16 cellular contexts compared by ENCODE assay signal in the genomic region with DNA sequence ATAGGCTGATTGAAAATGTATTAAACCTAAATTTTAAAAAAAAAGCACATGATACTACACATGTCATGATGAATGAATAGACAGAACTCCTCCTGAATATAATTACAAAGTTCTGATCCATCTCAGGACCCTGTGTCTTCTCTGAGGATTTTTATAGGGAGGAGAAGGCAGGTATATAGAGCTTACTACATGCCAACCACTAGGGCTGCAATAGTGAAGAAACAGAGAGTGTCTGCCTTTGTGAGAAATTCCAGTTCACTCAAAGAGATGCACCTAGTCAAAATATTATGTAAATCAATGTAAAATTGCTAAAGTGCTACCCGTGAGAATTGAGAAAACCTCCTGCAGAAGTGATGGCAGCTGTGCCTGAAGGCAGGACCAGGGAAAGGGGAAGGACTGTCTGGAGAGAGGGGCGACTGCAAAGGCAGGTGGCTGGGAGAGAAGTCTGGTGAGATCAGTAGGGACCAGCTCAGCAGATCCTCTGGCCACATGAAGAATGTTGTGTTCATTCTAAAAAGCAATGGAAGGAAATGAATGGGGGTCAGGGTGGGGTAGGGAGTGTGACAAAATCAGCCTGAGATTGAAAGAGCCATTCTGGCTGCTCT. TPM values are rescaled to one million over a fixed set of nuclear protein-coding genes. Genes with fewer than 3 reads are reported as not detected.
DNase-seq lines count a peak whose midpoint lies in the region; ATAC-seq, FAIRE-seq and TF ChIP-seq lines count a peak whose summit lies in the region.
"Had no signal": no experiment of that assay in that cellular context is flagged by ENCODE, and none has a peak within 500 bp of the region (broad histone marks: within the 10 kb centered on the region; RNA-seq: fewer than 3 reads in every experiment).

No MANE protein-coding gene starts in this region.

- no peak for FAIRE-seq in K562 (lab: Jason Lieb, UNC)
- FAIRE-seq: H1 had no signal

- TF ChIP-seq CTCF in Loucy (conservative IDR thresholded peaks at IDR 0.05; ENCODE audit: low read length) = 0 out of 2 replicates have a peak, but pooled peaks have one; percentile 10
- no peak for TF ChIP-seq CTCF in K562 (IDR thresholded peaks at IDR 0.05 in 2 of 3, conservative IDR thresholded peaks at IDR 0.05 in 1 of 3; ENCODE audit: insufficient read depth in 2 of 3, low read depth in 1 of 3, low read length in 3 of 3)
- no peak for TF ChIP-seq CTCF in lower lobe of right lung (IDR thresholded peaks at IDR 0.05)
- TF ChIP-seq CTCF in Peyer's patch (IDR thresholded peaks at IDR 0.05) = no peak

- no peak overlapping the region for H3K9ac ChIP-seq in Loucy (ENCODE audit: low read depth, low read length, poor library complexity, severe bottlenecking)
- no peak overlapping the region for H3K9ac ChIP-seq in K562 (ENCODE audit: insufficient read depth in 1 of 2, low read depth in 2 of 2, low read length in 2 of 2)

- H3K27me3 ChIP-seq in Loucy (ENCODE audit: insufficient read depth, low read length, poor library complexity, severe bottlenecking) = no peaks in the 10 kb centered on the region
- no peaks in the 10 kb centered on the region for H3K27me3 ChIP-seq in K562 (ENCODE audit: control insufficient read depth in 2 of 2, insufficient read depth in 2 of 2, low read length in 2 of 2)
- no peaks in the 10 kb centered on the region for H3K27me3 ChIP-seq in lower lobe of right lung (ENCODE audit: low read depth)
- H3K27me3 ChIP-seq in thymus (ENCODE audit: control insufficient read depth, insufficient read depth) = no peaks in the 10 kb centered on the region
- no peaks in the 10 kb centered on the region for H3K27me3 ChIP-seq in Peyer's patch

- BruUV-seq in K562 (replicated peaks; lab: Mats Ljungman, UMichigan) = no TSS peak

- intact Hi-C loops in K562 (cut with micrococcal nuclease) = no loop called here
- intact Hi-C loops in lower lobe of right lung (cut with DNase I) = no loop called here

- TF ChIP-seq RAD21 in K562 (CRISPR knock-in tag; conservative IDR thresholded peaks at IDR 0.05 in 1 of 2, IDR thresholded peaks at IDR 0.05 in 1 of 2) = no peak

- CTCF ChIA-PET in K562 (lab: Yijun Ruan, JAX; ENCODE audit: low intra/inter-chr PET ratio) = no interaction called here

- H3K4me3 ChIP-seq in Loucy (ENCODE audit: low read length, poor library complexity, severe bottlenecking) (no peak overlapping the region), K562 (no peak overlapping the region), lower lobe of right lung (no peak overlapping the region), thymus (ENCODE audit: low read length) (no peak overlapping the region), Peyer's patch (no peak overlapping the region)
- H3K4me3 ChIP-seq: lung had no signal

- no peaks in the 10 kb centered on the region for H4K20me1 ChIP-seq in Loucy (ENCODE audit: insufficient read depth, low read length, poor library complexity, severe bottlenecking)
- H4K20me1 ChIP-seq in K562 (replicated peaks; ENCODE audit: control insufficient read depth, insufficient read depth, low read length) = no peaks in the 10 kb centered on the region; the same call in 1 of the 2 replicates

- TF ChIP-seq EP300 in K562 (IDR thresholded peaks at IDR 0.05; ENCODE audit: low read length) = no peak

- H3K4me1 ChIP-seq in Loucy (ENCODE audit: insufficient read depth, low read length, poor library complexity, severe bottlenecking) (no peaks in the 10 kb centered on the region), K562 (replicated peaks in 1 of 2; ENCODE audit: control insufficient read depth in 2 of 2, insufficient read depth in 2 of 2, low read length in 2 of 2) (no peaks in the 10 kb centered on the region), lower lobe of right lung (peaks cover 17% of the 10 kb centered on the region), thymus (ENCODE audit: control insufficient read depth, insufficient read depth, low read length) (no peaks in the 10 kb centered on the region), Peyer's patch (no peaks in the 10 kb centered on the region)

- in situ Hi-C loops in K562 (cut with MboI) = no loop called here

- H3K36me3 ChIP-seq in Loucy (ENCODE audit: insufficient read depth, low read length) (no peaks in the 10 kb centered on the region; the same call in 1 of the 2 replicates), K562 (ENCODE audit: control insufficient read depth, insufficient read depth, low read length) (peaks cover 12% of the 10 kb centered on the region; the same call in 2 of the 3 replicates), lower lobe of right lung (peaks cover 43% of the 10 kb centered on the region), thymus (ENCODE audit: control insufficient read depth, insufficient read depth) (peaks cover 7% of the 10 kb centered on the region), Peyer's patch (peaks cover 0 to 38% (median 0%) of the 10 kb centered on the region in 3 donors)

- no peaks in the 10 kb centered on the region for H3K9me1 ChIP-seq in K562 (ENCODE audit: control insufficient read depth, insufficient read depth, low read length)

- H3K27ac ChIP-seq in K562 (ENCODE audit: extremely low read depth, low read depth, low read length) (no peak overlapping the region), lower lobe of right lung (peak overlapping the region; percentile 43), thymus (ENCODE audit: low read depth) (peak overlapping the region; percentile 31), Peyer's patch (no peak overlapping the region)

- POLR2A ChIA-PET in K562 (lab: Yijun Ruan, JAX) = interaction anchor here (1.2 kb wide), 1 partner anchor 18 kb away, joined by 3 read pairs; no protein-coding TSS in a partner anchor

- no peaks in the 10 kb centered on the region for H3K9me2 ChIP-seq in Loucy (replicated peaks; ENCODE audit: low read depth, low read length)

- peak; percentile 48; the same call in 2 of the 3 replicates for ATAC-seq in K562
- ATAC-seq in lower lobe of right lung = no peak
- no peak for ATAC-seq in esophagus mucosa
- ATAC-seq: activated CD8-positive, alpha-beta T cell treated with anti-CD3 and anti-CD28 coated beads, Interleukin-2, amount 10 ng/mL, durations not matched to agents 7 days and 5 days had no signal

- H2AFZ ChIP-seq in Loucy (ENCODE audit: low read length) (no peak overlapping the region), K562 (ENCODE audit: low read depth, low read length) (no peak overlapping the region)

- TF ChIP-seq POLR2A in K562 (conservative IDR thresholded peaks at IDR 0.05) (no peak), Peyer's patch (IDR thresholded peaks at IDR 0.05) (no peak)

- no peaks in the 10 kb centered on the region for H3F3A ChIP-seq in Loucy (ENCODE audit: low read depth)

- H3K79me2 ChIP-seq in Loucy (ENCODE audit: insufficient read depth, low read length) = no peaks in the 10 kb centered on the region
- H3K79me2 ChIP-seq in K562 (ENCODE audit: control insufficient read depth, insufficient read depth, low read length) = no peaks in the 10 kb centered on the region

- H3K4me2 ChIP-seq in Loucy (ENCODE audit: low read depth, low read length, poor library complexity, severe bottlenecking) (no peak overlapping the region), K562 (ENCODE audit: insufficient read depth, low read length) (no peak overlapping the region)

- DNase-seq in K562 (ENCODE audit: extremely low read depth in 1 of 4, low spot score in 3 of 4) = no peak
- no peak for DNase-seq in lower lobe of right lung
- DNase-seq in NCI-H128 (lab: John Stamatoyannopoulos, UW; ENCODE audit: unreplicated experiment) = no peak
- DNase-seq in Peyer's patch = no peak
- DNase-seq in activated gamma-delta T cell (lab: John Stamatoyannopoulos, UW) = no peak
- DNase-seq: activated CD8-positive, alpha-beta T cell treated with anti-CD3 and anti-CD28 coated beads, Interleukin-2, amount 10 ng/mL, durations not matched to agents 7 days and 5 days; amygdala; Karpas-422; NCI-H526 treated with DMSO at 0.1 percent for 48 hours had no signal

- WGBS in K562 (ENCODE audit: insufficient coverage, low coverage, missing lambda C conversion rate) = 0% methylated on average over 1 of the region's 2 CpGs
- WGBS in thymus = 77% methylated on average over 2 of the region's 2 CpGs

- no peaks in the 10 kb centered on the region for H3K9me3 ChIP-seq in Loucy (ENCODE audit: insufficient read depth, low read depth, low read length)
- no peaks in the 10 kb centered on the region for H3K9me3 ChIP-seq in K562 (replicated peaks; ENCODE audit: control insufficient read depth, insufficient read depth, low read depth, low read length)
- no peaks in the 10 kb centered on the region for H3K9me3 ChIP-seq in lower lobe of right lung
- H3K9me3 ChIP-seq in thymus (ENCODE audit: control insufficient read depth) = no peaks in the 10 kb centered on the region
- H3K9me3 ChIP-seq in Peyer's patch = no peaks in the 10 kb centered on the region

RNA-seq across cellular contexts. Expression of a gene that starts 15.1 kb away (rescaled TPM):
- 13.4 and 20.8 TPM in 2 replicates for total RNA-seq in K562 (2011; cell fraction: chromatin; rRNA removed; ENCODE audit: low replicate concordance)
- 16.6 and 18.5 TPM in 2 replicates for total RNA-seq in K562 (2011; cell fraction: nucleolus; rRNA removed)
- 18.2 and 20.5 TPM in 2 replicates for total RNA-seq in K562 (2011; cell fraction: nucleoplasm; rRNA removed)
- total RNA-seq in K562 (2014; rRNA removed) (4.2 and 4.4 TPM in 2 replicates), K562 (2014; rRNA removed; fragmentation: Illumina TruSeq; extraction: Trizol) (3.9 and 4.3 TPM in 2 replicates), K562 (2015; rRNA removed; fragmentation: Illumina TruSeq; extraction: Trizol) (3.3 and 3.6 TPM in 2 replicates), K562 (2021) (8.5 and 9.5 TPM in 2 replicates), lower lobe of right lung (28.5 TPM), esophagus mucosa (31.0 TPM), Peyer's patch (10 to 100 TPM; 28.1 to 51.4 (median 42.8) TPM)
- polyA plus RNA-seq in K562 (2011; rRNA removed) (12.0 TPM in 2 replicates), K562 (2014; fragmentation: Illumina TruSeq; extraction: Trizol) (9.8 and 10.0 TPM in 2 replicates), K562 (2014; fragmentation: Nextera tagmentation; extraction: Ambion mirVana) (1 to 10 TPM; 7.2 to 9.1 TPM), K562 (2014; rRNA removed) (5.5 and 6.6 TPM in 2 replicates), thymus (9.3 TPM)
- 11.7 and 15.8 TPM in 2 replicates for polyA plus RNA-seq in K562 (2011; cell fraction: cytosol; rRNA removed)
- 11.2 and 13.5 TPM in 2 replicates for polyA plus RNA-seq in K562 (2011; cell fraction: nucleus; rRNA removed)
- 8.1 and 19.7 TPM in 2 replicates for polyA plus RNA-seq in K562 (2012)
- polyA minus RNA-seq in K562 (2011; rRNA and poly(A)+ RNA removed) = 7.3 and 10.4 TPM in 2 replicates
- polyA minus RNA-seq in K562 (2011; cell fraction: cytosol; rRNA and poly(A)+ RNA removed) = 4.4 and 6.1 TPM in 2 replicates
- polyA minus RNA-seq in K562 (2011; cell fraction: nucleus; rRNA and poly(A)+ RNA removed) = 6.5 and 6.7 TPM in 2 replicates

RNA-seq across cellular contexts. Expression of a gene that starts 24.2 kb away (rescaled TPM):
- total RNA-seq in K562 (2011; cell fraction: chromatin; rRNA removed; ENCODE audit: low replicate concordance) = 76.2 and 102 TPM in 2 replicates
- 211 and 214 TPM in 2 replicates for total RNA-seq in K562 (2011; cell fraction: nucleolus; rRNA removed)
- total RNA-seq in K562 (2011; cell fraction: nucleoplasm; rRNA removed) = 181 and 184 TPM in 2 replicates
- total RNA-seq in K562 (2014; rRNA removed) (104 and 149 TPM in 2 replicates), K562 (2014; rRNA removed; fragmentation: Illumina TruSeq; extraction: Trizol) (172 and 181 TPM in 2 replicates), K562 (2015; rRNA removed; fragmentation: Illumina TruSeq; extraction: Trizol) (146 and 162 TPM in 2 replicates), K562 (2021) (129 and 143 TPM in 2 replicates), lower lobe of right lung (162 TPM), esophagus mucosa (163 TPM), Peyer's patch (100 to 1,000 TPM in 2 of 4 donors, 10 to 100 TPM in 2; 52.0 to 173 (median 123) TPM)
- polyA plus RNA-seq in K562 (2011; rRNA removed) (226 and 263 TPM in 2 replicates), K562 (2014; fragmentation: Illumina TruSeq; extraction: Trizol) (244 and 260 TPM in 2 replicates), K562 (2014; fragmentation: Nextera tagmentation; extraction: Ambion mirVana) (100 to 1,000 TPM; 585 to 617 TPM), K562 (2014; rRNA removed) (222 and 233 TPM in 2 replicates), thymus (237 TPM)
- 583 and 621 TPM in 2 replicates for polyA plus RNA-seq in K562 (2011; cell fraction: cytosol; rRNA removed)
- 58.2 and 70.1 TPM in 2 replicates for polyA plus RNA-seq in K562 (2011; cell fraction: nucleus; rRNA removed)
- 192 and 212 TPM in 2 replicates for polyA plus RNA-seq in K562 (2012)
- polyA minus RNA-seq in K562 (2011; rRNA and poly(A)+ RNA removed) = 87.6 and 98.8 TPM in 2 replicates
- 44.4 and 50.8 TPM in 2 replicates for polyA minus RNA-seq in K562 (2011; cell fraction: cytosol; rRNA and poly(A)+ RNA removed)
- 25.7 and 34.2 TPM in 2 replicates for polyA minus RNA-seq in K562 (2011; cell fraction: nucleus; rRNA and poly(A)+ RNA removed)

RNA-seq across cellular contexts. Expression of a gene that starts 31.0 kb away (rescaled TPM):
- total RNA-seq in K562 (2011; cell fraction: chromatin; rRNA removed; ENCODE audit: low replicate concordance) = 0.14 and 0.33 TPM in 2 replicates
- under 0.01 and 0.26 TPM in 2 replicates for total RNA-seq in K562 (2011; cell fraction: nucleolus; rRNA removed)
- total RNA-seq in K562 (2011; cell fraction: nucleoplasm; rRNA removed) = 0.66 and 0.69 TPM in 2 replicates
- not detected in 2 replicates for total RNA-seq in K562 (2014; rRNA removed)
- 0.03 TPM in 1 of 2 replicates, not detected in the other for total RNA-seq in K562 (2014; rRNA removed; fragmentation: Illumina TruSeq; extraction: Trizol)
- not detected in 2 replicates for total RNA-seq in K562 (2015; rRNA removed; fragmentation: Illumina TruSeq; extraction: Trizol)
- total RNA-seq in K562 (2021) = not detected in 2 replicates
- not detected in 2 replicates for polyA plus RNA-seq in K562 (2011; rRNA removed)
- not detected in 2 replicates for polyA plus RNA-seq in K562 (2011; cell fraction: cytosol; rRNA removed)
- not detected in 2 replicates for polyA plus RNA-seq in K562 (2011; cell fraction: nucleus; rRNA removed)
- polyA plus RNA-seq in K562 (2012) = 0.03 TPM in 1 of 2 replicates, not detected in the other
- not detected in 2 replicates for polyA plus RNA-seq in K562 (2014; fragmentation: Illumina TruSeq; extraction: Trizol)
- polyA plus RNA-seq in K562 (2014; fragmentation: Nextera tagmentation; extraction: Ambion mirVana) = not detected
- polyA plus RNA-seq in K562 (2014; rRNA removed) = 0.08 TPM in 1 of 2 replicates, not detected in the other
- not detected in 2 replicates for polyA minus RNA-seq in K562 (2011; rRNA and poly(A)+ RNA removed)
- not detected in 2 replicates for polyA minus RNA-seq in K562 (2011; cell fraction: cytosol; rRNA and poly(A)+ RNA removed)
- polyA minus RNA-seq in K562 (2011; cell fraction: nucleus; rRNA and poly(A)+ RNA removed) = not detected in 2 replicates
- not detected for total RNA-seq in lower lobe of right lung
- polyA plus RNA-seq in thymus = under 0.01 TPM
- total RNA-seq in esophagus mucosa = not detected
- under 1 TPM in 1 of 4 donors, not detected in 3; 0.18 TPM for total RNA-seq in Peyer's patch
- total RNA-seq: activated CD8-positive, alpha-beta T cell treated with anti-CD3 and anti-CD28 coated beads, Interleukin-2, amount 10 ng/mL, durations not matched to agents 7 days and 5 days; Daoy; glomerular endothelial cell; H1 had no signal
- polyA plus RNA-seq: H1, lung had no signal

Comparison
In these comparisons a context has a peak if more than half of its experiments do, and no peak if none do; other contexts are left out.
1. H3K27ac ChIP-seq: peak in lower lobe of right lung (single experiment) and thymus (single experiment); none in K562 (single experiment) and Peyer's patch (0 of 4).